In genomic region chr12:16600525-16600924, GRCh38 we compare ENCODE assay signal across 22 cellular contexts. TPM values are rescaled to one million over a fixed set of nuclear protein-coding genes. Genes with fewer than 3 reads are reported as not detected.
DNase-seq lines count a peak whose midpoint lies in the region; ATAC-seq and TF ChIP-seq lines count a peak whose summit lies in the region.
"Had no signal": no experiment of that assay in that cellular context is flagged by ENCODE, and none has a peak within 500 bp of the region (broad histone marks: within the 10 kb centered on the region; RNA-seq: fewer than 3 reads in every experiment).

No MANE protein-coding gene starts in this region.

- no peaks in the 10 kb centered on the region for H3K9me3 Mint-ChIP-seq in neural progenitor cell
- H3K9me3 Mint-ChIP-seq: T-helper 2 cell treated with Interferon-gamma antibody and Interleukin-4, amounts not matched to agents 5 μg/mL and 100 μg/mL, for 36 hours had no signal

- DNase-seq in DMS53 (lab: John Stamatoyannopoulos, UW) (peak; percentile 87), NCI-H146 (lab: John Stamatoyannopoulos, UW) (peak; percentile 84), body of pancreas (peak in 2 of 4 donors; percentile 30 to 53), neural progenitor cell (ENCODE audit: low spot score) (no peak), RPMI8226 (no peak), SJCRH30 (no peak), GM19238 (ENCODE audit: insufficient read length, low spot score) (no peak)
- DNase-seq: ACHN; activated CD4-positive, alpha-beta T cell treated with anti-CD3 and anti-CD28 coated beads, Interleukin-2, amount 50 U/mL, for 1 hour; EL; mesendoderm; naive B cell; NCI-H526 treated with DMSO at 0.1 percent for 48 hours; occipital lobe; small intestine; stimulated activated CD4-positive, alpha-beta T cell treated with anti-CD3 and anti-CD28 coated beads, Interleukin-1b, Interleukin-23, amount 100 ng/mL, for 48 hours had no signal

- ATAC-seq in body of pancreas = peak; percentile 23
- ATAC-seq in HG02610 (IDR thresholded peaks at IDR 0.05; ENCODE audit: unreplicated experiment) = no peak
- ATAC-seq: activated naive CD4-positive, alpha-beta T cell treated with anti-CD3 and anti-CD28 coated beads, Interleukin-2, amount 50 U/mL, for 72 hours had no signal

- peaks cover 28% of the 10 kb centered on the region for H3F3A ChIP-seq in neural progenitor cell (ENCODE audit: low read depth)

- no peak overlapping the region for H3K4me3 ChIP-seq in body of pancreas
- no peak overlapping the region for H3K4me3 ChIP-seq in neural progenitor cell
- no peak overlapping the region for H3K4me3 ChIP-seq in SJCRH30
- H3K4me3 ChIP-seq: BLaER1, suprapubic skin had no signal

- H3K4me2 ChIP-seq in neural progenitor cell = peak overlapping the region; percentile 21
- H3K4me2 ChIP-seq: BLaER1 had no signal

- peaks cover 23% of the 10 kb centered on the region for H3K79me2 ChIP-seq in neural progenitor cell (ENCODE audit: low read depth)

- H3K36me3 ChIP-seq in body of pancreas (replicated peaks in 1 of 2; ENCODE audit: insufficient read depth in 1 of 2, low read depth in 2 of 2) (no peaks in the 10 kb centered on the region), neural progenitor cell (no peaks in the 10 kb centered on the region), SJCRH30 (no peaks in the 10 kb centered on the region)
- H3K36me3 ChIP-seq: BLaER1, suprapubic skin had no signal

- H4K20me1 ChIP-seq in neural progenitor cell (ENCODE audit: low read depth) = no peaks in the 10 kb centered on the region
- H4K20me1 ChIP-seq: BLaER1 had no signal

- H3K36me3 Mint-ChIP-seq in neural progenitor cell = peaks cover 14% of the 10 kb centered on the region
- H3K36me3 Mint-ChIP-seq: naive B cell had no signal

- TF ChIP-seq CTCF in body of pancreas (IDR thresholded peaks at IDR 0.05) (no peak), neural progenitor cell (IDR thresholded peaks at IDR 0.05) (no peak)

- H3K9ac ChIP-seq in neural progenitor cell = no peak overlapping the region
- H3K9ac ChIP-seq: BLaER1 had no signal

- no peaks in the 10 kb centered on the region for H3K27me3 ChIP-seq in body of pancreas
- peaks cover 3% of the 10 kb centered on the region for H3K27me3 ChIP-seq in neural progenitor cell
- H3K27me3 ChIP-seq in SJCRH30 = no peaks in the 10 kb centered on the region

- no peaks in the 10 kb centered on the region for H3K27me3 Mint-ChIP-seq in neural progenitor cell (ENCODE audit: insufficient read depth, low read depth)

- H3K4me3 Mint-ChIP-seq in neural progenitor cell = peak overlapping the region; percentile 11
- H3K4me3 Mint-ChIP-seq: naive B cell; T-helper 2 cell treated with Interferon-gamma antibody and Interleukin-4, amounts not matched to agents 5 μg/mL and 100 μg/mL, for 36 hours had no signal

- peaks cover 8% of the 10 kb centered on the region for H3K4me1 ChIP-seq in body of pancreas
- peaks cover 27% of the 10 kb centered on the region for H3K4me1 ChIP-seq in neural progenitor cell
- H3K4me1 ChIP-seq in SJCRH30 = no peaks in the 10 kb centered on the region; the same call in 1 of the 2 replicates
- H3K4me1 ChIP-seq: BLaER1 had no signal

- H3K4me1 Mint-ChIP-seq in neural progenitor cell = peaks cover 40% of the 10 kb centered on the region

- H3K27ac ChIP-seq in body of pancreas = peak overlapping the region; percentile 61 to 79 (median 68)
- H3K27ac ChIP-seq in neural progenitor cell = no peak overlapping the region
- H3K27ac ChIP-seq in SJCRH30 = no peak overlapping the region
- H3K27ac ChIP-seq: BLaER1, suprapubic skin had no signal

- H2AFZ ChIP-seq in neural progenitor cell (replicated peaks) = no peak overlapping the region

- TF ChIP-seq POLR2A in body of pancreas (IDR thresholded peaks at IDR 0.05) = no peak

- no peak overlapping the region for H3K27ac Mint-ChIP-seq in neural progenitor cell
- H3K27ac Mint-ChIP-seq: activated naive CD4-positive, alpha-beta T cell treated with anti-CD3 and anti-CD28 coated beads, Interleukin-2, amount 50 U/mL, for 72 hours; naive B cell; T-helper 2 cell treated with Interferon-gamma antibody and Interleukin-4, amounts not matched to agents 5 μg/mL and 100 μg/mL, for 36 hours had no signal

- intact Hi-C loops in body of pancreas (cut with DNase I) = no loop called here

- H3K9me3 ChIP-seq in body of pancreas = no peaks in the 10 kb centered on the region
- H3K9me3 ChIP-seq in neural progenitor cell (ENCODE audit: low read depth) = no peaks in the 10 kb centered on the region
- H3K9me3 ChIP-seq in SJCRH30 (replicated peaks) = no peaks in the 10 kb centered on the region
- H3K9me3 ChIP-seq: suprapubic skin had no signal

- WGBS in body of pancreas, 2 donors = 39 to 49% methylated on average over 5 of the region's 5 CpGs

RNA-seq across cellular contexts. Expression of gene LMO3, which starts 5.4 kb away (rescaled TPM):
- 10 to 100 TPM; 46.2 to 67.2 TPM for total RNA-seq in body of pancreas
- total RNA-seq in neural progenitor cell (ENCODE audit: low replicate concordance) = 39.1 and 54.3 TPM in 2 replicates
- total RNA-seq in SJCRH30 (2014; rRNA removed; shearing (Covaris generic)) = 7.4 and 8.2 TPM in 2 replicates
- total RNA-seq: activated naive CD4-positive, alpha-beta T cell treated with anti-CD3 and anti-CD28 coated beads, Interleukin-2, amount 50 U/mL, for 72 hours; renal cortical epithelial cell had no signal

Comparison
In these comparisons a context has a peak if more than half of its experiments do, and no peak if none do; other contexts are left out.
1. DNase-seq: peak in DMS53 (single experiment) and NCI-H146 (single experiment); none in neural progenitor cell (single experiment), RPMI8226 (single experiment), SJCRH30 (0 of 2) and GM19238 (single experiment).
2. H3K27ac ChIP-seq: peak in body of pancreas (4 of 4); none in neural progenitor cell (single experiment) and SJCRH30 (single experiment).